In genomic region chr7:25850730-25851129, GRCh38 we compare ENCODE assay signal across 20 cellular contexts.
DNase-seq lines count a peak whose midpoint lies in the region; ATAC-seq and TF ChIP-seq lines count a peak whose summit lies in the region.
"Had no signal": no experiment of that assay in that cellular context is flagged by ENCODE, and none has a peak within 500 bp of the region (broad histone marks: within the 10 kb centered on the region; RNA-seq: fewer than 3 reads in every experiment).

No MANE protein-coding gene starts in this region.

- no peaks in the 10 kb centered on the region for H3K9me3 Mint-ChIP-seq in activated CD8-positive, alpha-beta T cell treated with anti-CD3 and anti-CD28 coated beads, Interleukin-2, amount 10 ng/mL, durations not matched to agents 7 days and 5 days (ENCODE audit: insufficient read depth)
- no peaks in the 10 kb centered on the region for H3K9me3 Mint-ChIP-seq in type B pancreatic cell
- H3K9me3 Mint-ChIP-seq: activated naive CD4-positive, alpha-beta T cell treated with anti-CD3 and anti-CD28 coated beads for 36 hours had no signal

- DNase-seq in GM23248 (no peak), adrenal gland (no peak), stomach (no peak), NOMO-1 (lab: John Stamatoyannopoulos, UW; ENCODE audit: unreplicated experiment in 2 of 2) (no peak), retina (no peak), type B pancreatic cell (ENCODE audit: extremely low spot score, unreplicated experiment) (no peak)
- DNase-seq in activated CD8-positive, alpha-beta T cell treated with anti-CD3 and anti-CD28 coated beads, Interleukin-2, amount 10 ng/mL, durations not matched to agents 7 days and 5 days: no peak
- DNase-seq: activated CD4-positive, alpha-beta T cell treated with anti-CD3 and anti-CD28 coated beads, Interleukin-2, amount 10 ng/mL, durations not matched to agents 7 days and 5 days; activated naive CD4-positive, alpha-beta T cell treated with anti-CD3 and anti-CD28 coated beads for 36 hours; body of pancreas; Caco-2; dorsolateral prefrontal cortex; EL; immature natural killer cell; mammary epithelial cell; NCI-H1436; NCI-H2171 treated with DMSO at 0.1 percent for 48 hours; NCI-H774 had no signal

- POLR2A ChIA-PET in activated CD8-positive, alpha-beta T cell treated with anti-CD3 and anti-CD28 coated beads, Interleukin-2, amount 10 ng/mL, durations not matched to agents 7 days and 5 days (lab: Charles Lee): no interaction called here

- H3K9ac ChIP-seq in GM23248 (peak overlapping the region; percentile 72; the same call in 1 of the 2 replicates), muscle layer of colon (ENCODE audit: low read length) (no peak overlapping the region)

- H3K27me3 Mint-ChIP-seq in activated CD8-positive, alpha-beta T cell treated with anti-CD3 and anti-CD28 coated beads, Interleukin-2, amount 10 ng/mL, durations not matched to agents 7 days and 5 days (ENCODE audit: low read depth): peaks cover 65% of the 10 kb centered on the region
- H3K27me3 Mint-ChIP-seq in type B pancreatic cell: peaks cover 44% of the 10 kb centered on the region

- H3K4me3 Mint-ChIP-seq in activated CD8-positive, alpha-beta T cell treated with anti-CD3 and anti-CD28 coated beads, Interleukin-2, amount 10 ng/mL, durations not matched to agents 7 days and 5 days: no peak overlapping the region
- H3K4me3 Mint-ChIP-seq in type B pancreatic cell: no peak overlapping the region
- H3K4me3 Mint-ChIP-seq: activated CD4-positive, alpha-beta T cell treated with anti-CD3 and anti-CD28 coated beads, Interleukin-2, amount 10 ng/mL, durations not matched to agents 7 days and 5 days; activated naive CD4-positive, alpha-beta T cell treated with anti-CD3 and anti-CD28 coated beads for 36 hours had no signal

- 0 out of 2 replicates have a peak overlapping the region, but pooled peaks have one; percentile 90 for H2AFZ ChIP-seq in GM23248

- H3K36me3 Mint-ChIP-seq in activated CD8-positive, alpha-beta T cell treated with anti-CD3 and anti-CD28 coated beads, Interleukin-2, amount 10 ng/mL, durations not matched to agents 7 days and 5 days (ENCODE audit: low read depth): peaks cover 2% of the 10 kb centered on the region
- H3K36me3 Mint-ChIP-seq in type B pancreatic cell: no peaks in the 10 kb centered on the region

- CTCF ChIA-PET in activated CD8-positive, alpha-beta T cell treated with anti-CD3 and anti-CD28 coated beads, Interleukin-2, amount 10 ng/mL, durations not matched to agents 7 days and 5 days (lab: Charles Lee): interaction anchor here (1.3 to 3.0 kb wide), 3 partner anchors 8 to 282 kb away, joined by 11 to 37 read pairs (median 11); no protein-coding TSS in a partner anchor

- no peak overlapping the region for H3K27ac Mint-ChIP-seq in activated CD8-positive, alpha-beta T cell treated with anti-CD3 and anti-CD28 coated beads, Interleukin-2, amount 10 ng/mL, durations not matched to agents 7 days and 5 days
- no peak overlapping the region for H3K27ac Mint-ChIP-seq in type B pancreatic cell
- H3K27ac Mint-ChIP-seq: activated CD4-positive, alpha-beta T cell treated with anti-CD3 and anti-CD28 coated beads, Interleukin-2, amount 10 ng/mL, durations not matched to agents 7 days and 5 days; activated naive CD4-positive, alpha-beta T cell treated with anti-CD3 and anti-CD28 coated beads for 36 hours had no signal

- no peak for ATAC-seq in activated CD8-positive, alpha-beta T cell treated with anti-CD3 and anti-CD28 coated beads, Interleukin-2, amount 10 ng/mL, durations not matched to agents 7 days and 5 days
- ATAC-seq: body of pancreas had no signal

- peaks cover 19% of the 10 kb centered on the region for H3K4me1 Mint-ChIP-seq in activated CD8-positive, alpha-beta T cell treated with anti-CD3 and anti-CD28 coated beads, Interleukin-2, amount 10 ng/mL, durations not matched to agents 7 days and 5 days (ENCODE audit: low read depth)
- peaks cover 63% of the 10 kb centered on the region for H3K4me1 Mint-ChIP-seq in type B pancreatic cell (ENCODE audit: unreplicated experiment)

- H4K20me1 ChIP-seq in GM23248 (ENCODE audit: insufficient read depth): no peaks in the 10 kb centered on the region

- no peaks in the 10 kb centered on the region for H3K9me2 ChIP-seq in GM23248 (ENCODE audit: insufficient read depth)

- H3F3A ChIP-seq in GM23248 (ENCODE audit: insufficient read depth): peaks cover 67% of the 10 kb centered on the region

- H3K9me3 ChIP-seq in GM23248 (ENCODE audit: low read depth) (no peaks in the 10 kb centered on the region), adrenal gland (replicated peaks in 1 of 3) (no peaks in the 10 kb centered on the region), muscle layer of colon (ENCODE audit: low read length) (no peaks in the 10 kb centered on the region), stomach (peaks cover 0 to 5% (median 0%) of the 10 kb centered on the region in 4 donors)
- H3K9me3 ChIP-seq: body of pancreas, Caco-2 had no signal

- TF ChIP-seq CTCF in adrenal gland (IDR thresholded peaks at IDR 0.05) (no peak), stomach (IDR thresholded peaks at IDR 0.05) (no peak), type B pancreatic cell (conservative IDR thresholded peaks at IDR 0.05) (no peak)

- H3K27me3 ChIP-seq in GM23248 (replicated peaks; ENCODE audit: insufficient read depth) (no peaks in the 10 kb centered on the region), adrenal gland (peaks cover 34% of the 10 kb centered on the region), muscle layer of colon (ENCODE audit: control insufficient read depth in 1 of 2, insufficient read depth in 2 of 2, low read length in 2 of 2) (peaks cover 0 to 5% of the 10 kb centered on the region in 2 donors), stomach (peaks cover 3 to 88% (median 43%) of the 10 kb centered on the region in 3 donors)

- TF ChIP-seq EP300 in stomach (IDR thresholded peaks at IDR 0.05): no peak

- H3K4me1 ChIP-seq in GM23248 (ENCODE audit: insufficient read depth) (peaks cover 83% of the 10 kb centered on the region), adrenal gland (replicated peaks in 1 of 2) (peaks cover 10 to 45% of the 10 kb centered on the region in 2 donors), muscle layer of colon (ENCODE audit: insufficient read depth, low read length) (peaks cover 86% of the 10 kb centered on the region), stomach (peaks cover 13 to 84% (median 55%) of the 10 kb centered on the region in 4 donors)

- H3K27ac ChIP-seq in GM23248 (peak overlapping the region; percentile 95; the same call in 1 of the 2 replicates), adrenal gland (peak overlapping the region in 3 of 5 donors; percentile 64 to 77 (median 66)), muscle layer of colon (ENCODE audit: low read depth, low read length) (peak overlapping the region; percentile 92), stomach (peak overlapping the region in 4 of 5 donors; percentile 77 to 91 (median 79))

- in situ Hi-C loops in GM23248 (cut with MboI): loop anchor here (5.0 to 10.0 kb wide), 3 partner anchors 463 to 1324 kb away; partner anchors contain the start of gene HOXA10

- TF ChIP-seq POLR2A in adrenal gland (IDR thresholded peaks at IDR 0.05) (no peak), stomach (IDR thresholded peaks at IDR 0.05) (no peak)

- H3K36me3 ChIP-seq in GM23248 (ENCODE audit: low read depth) (no peaks in the 10 kb centered on the region), adrenal gland (replicated peaks in 1 of 2) (no peaks in the 10 kb centered on the region), muscle layer of colon (ENCODE audit: insufficient read depth, low read length) (no peaks in the 10 kb centered on the region), stomach (no peaks in the 10 kb centered on the region)

- peaks cover 4% of the 10 kb centered on the region; the same call in 1 of the 2 replicates for H3K79me2 ChIP-seq in GM23248 (ENCODE audit: insufficient read depth)

- H3K4me2 ChIP-seq in GM23248 (ENCODE audit: unreplicated experiment): peak overlapping the region; percentile 85

- 39 to 43% methylated on average over 8 of the region's 8 CpGs for WGBS in GM23248 (ENCODE audit: low coverage in 1 of 2, low lambda C conversion rate in 2 of 2, missing lambda C conversion rate in 2 of 2), 2 experiments
- 90 to 91% (median 91%) methylated on average over 8 of the region's 8 CpGs for WGBS in adrenal gland, 4 donors
- 25 to 60% (median 42%) methylated on average over 8 of the region's 8 CpGs for WGBS in stomach, 5 donors

- intact Hi-C loops in adrenal gland (cut with DNase I): loop anchor here (5.0 to 10.0 kb wide), 3 partner anchors 283 to 596 kb away; no protein-coding TSS in a partner anchor
- intact Hi-C loops in stomach (cut with DNase I; ENCODE audit: low total_unique reads): no loop called here

- H3K4me3 ChIP-seq in GM23248 (0 out of 2 replicates have a peak overlapping the region, but pooled peaks have one; percentile 63), adrenal gland (no peak overlapping the region), muscle layer of colon (ENCODE audit: low read depth in 1 of 2, low read length in 2 of 2) (no peak overlapping the region), stomach (no peak overlapping the region)
- H3K4me3 ChIP-seq: body of pancreas, dorsolateral prefrontal cortex, skin epidermis had no signal
